1 cellular context compared by ENCODE assay signal in the genomic region with DNA sequence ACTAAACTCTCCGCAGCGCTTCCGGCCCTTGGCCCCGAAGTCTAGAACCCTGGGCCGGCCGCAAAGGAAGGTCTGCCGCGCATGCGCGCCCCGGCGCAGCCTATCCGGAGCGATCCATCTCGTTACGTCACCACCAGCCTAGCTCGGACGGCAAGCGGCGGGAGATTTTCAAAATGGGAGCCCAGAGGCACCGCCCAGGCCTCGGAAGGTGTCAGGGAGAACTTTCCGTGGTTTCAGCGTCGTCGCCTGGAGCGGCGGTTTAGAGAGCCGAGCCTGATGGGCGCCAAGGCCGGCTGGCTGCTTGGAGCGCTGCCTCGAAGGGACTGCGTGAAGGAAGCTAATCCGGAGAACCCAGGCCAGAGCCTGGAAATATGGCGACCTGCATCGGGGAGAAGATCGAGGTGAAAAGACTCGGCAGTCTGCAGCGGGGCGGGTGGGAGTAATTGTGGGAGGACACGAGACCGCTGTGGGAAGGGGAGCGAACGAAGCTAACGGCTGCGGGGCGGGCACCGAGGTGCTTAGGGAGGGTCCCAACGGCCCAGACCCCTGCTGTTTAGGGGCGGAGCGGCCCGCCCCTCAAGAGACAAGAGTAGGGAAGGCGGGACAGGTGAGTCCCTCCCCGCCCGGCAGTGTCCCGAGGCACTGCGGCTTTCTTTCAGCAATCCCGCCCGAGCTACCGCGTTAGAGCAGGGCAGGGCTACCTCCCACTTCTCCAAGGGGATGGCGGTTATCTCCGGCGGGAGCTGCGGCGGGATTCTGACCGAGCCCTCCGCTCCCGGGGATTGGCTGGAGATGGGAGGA.
A peak's percentile ranks its signal among the peaks of the same experiment; 100 is the strongest.
TF ChIP-seq lines count a peak whose summit lies in the region.

Gene PLK4, plus strand, starts transcription at position 130 of the 801 bp plus-strand sequence. Its CDS starts 242 bp downstream, at position 372.

TF ChIP-seq in K562, 482 proteins besides CTCF, POLR2A, EP300 and RAD21 (continued from another document and continues in another):
- TF ChIP-seq ZBTB40 (IDR thresholded peaks at IDR 0.05) (no peak; the same call in 1 of the 2 replicates), ZBTB40 (CRISPR knock-in tag; IDR thresholded peaks at IDR 0.05) (no peak), DIDO1 (tag; IDR thresholded peaks at IDR 0.05; ENCODE audit: low read depth) (peak; percentile 43; the same call in 1 of the 2 replicates), ZNF444 (CRISPR knock-in tag; IDR thresholded peaks at IDR 0.05) (no peak), ZNF165 (CRISPR knock-in tag; IDR thresholded peaks at IDR 0.05; ENCODE audit: borderline replicate concordance) (no peak), ETS1 (conservative IDR thresholded peaks at IDR 0.05; ENCODE audit: control insufficient read depth, low read depth, low read length) (peak; percentile 51; the same call in 1 of the 2 replicates), CREB3L1 (IDR thresholded peaks at IDR 0.05; ENCODE audit: borderline replicate concordance, low read depth) (peak; percentile 89; the same call in 1 of the 2 replicates), ZNF586 (CRISPR knock-in tag; conservative IDR thresholded peaks at IDR 0.05) (no peak), LEF1 (IDR thresholded peaks at IDR 0.05) (no peak; the same call in 1 of the 2 replicates), LARP7 (IDR thresholded peaks at IDR 0.05) (peak; percentile 81), ZNF436 (CRISPR knock-in tag; IDR thresholded peaks at IDR 0.05) (no peak), MITF (IDR thresholded peaks at IDR 0.05) (no peak; the same call in 1 of the 2 replicates), DLX4 (CRISPR knock-in tag; IDR thresholded peaks at IDR 0.05) (no peak)
- TF ChIP-seq, protein P1, sequence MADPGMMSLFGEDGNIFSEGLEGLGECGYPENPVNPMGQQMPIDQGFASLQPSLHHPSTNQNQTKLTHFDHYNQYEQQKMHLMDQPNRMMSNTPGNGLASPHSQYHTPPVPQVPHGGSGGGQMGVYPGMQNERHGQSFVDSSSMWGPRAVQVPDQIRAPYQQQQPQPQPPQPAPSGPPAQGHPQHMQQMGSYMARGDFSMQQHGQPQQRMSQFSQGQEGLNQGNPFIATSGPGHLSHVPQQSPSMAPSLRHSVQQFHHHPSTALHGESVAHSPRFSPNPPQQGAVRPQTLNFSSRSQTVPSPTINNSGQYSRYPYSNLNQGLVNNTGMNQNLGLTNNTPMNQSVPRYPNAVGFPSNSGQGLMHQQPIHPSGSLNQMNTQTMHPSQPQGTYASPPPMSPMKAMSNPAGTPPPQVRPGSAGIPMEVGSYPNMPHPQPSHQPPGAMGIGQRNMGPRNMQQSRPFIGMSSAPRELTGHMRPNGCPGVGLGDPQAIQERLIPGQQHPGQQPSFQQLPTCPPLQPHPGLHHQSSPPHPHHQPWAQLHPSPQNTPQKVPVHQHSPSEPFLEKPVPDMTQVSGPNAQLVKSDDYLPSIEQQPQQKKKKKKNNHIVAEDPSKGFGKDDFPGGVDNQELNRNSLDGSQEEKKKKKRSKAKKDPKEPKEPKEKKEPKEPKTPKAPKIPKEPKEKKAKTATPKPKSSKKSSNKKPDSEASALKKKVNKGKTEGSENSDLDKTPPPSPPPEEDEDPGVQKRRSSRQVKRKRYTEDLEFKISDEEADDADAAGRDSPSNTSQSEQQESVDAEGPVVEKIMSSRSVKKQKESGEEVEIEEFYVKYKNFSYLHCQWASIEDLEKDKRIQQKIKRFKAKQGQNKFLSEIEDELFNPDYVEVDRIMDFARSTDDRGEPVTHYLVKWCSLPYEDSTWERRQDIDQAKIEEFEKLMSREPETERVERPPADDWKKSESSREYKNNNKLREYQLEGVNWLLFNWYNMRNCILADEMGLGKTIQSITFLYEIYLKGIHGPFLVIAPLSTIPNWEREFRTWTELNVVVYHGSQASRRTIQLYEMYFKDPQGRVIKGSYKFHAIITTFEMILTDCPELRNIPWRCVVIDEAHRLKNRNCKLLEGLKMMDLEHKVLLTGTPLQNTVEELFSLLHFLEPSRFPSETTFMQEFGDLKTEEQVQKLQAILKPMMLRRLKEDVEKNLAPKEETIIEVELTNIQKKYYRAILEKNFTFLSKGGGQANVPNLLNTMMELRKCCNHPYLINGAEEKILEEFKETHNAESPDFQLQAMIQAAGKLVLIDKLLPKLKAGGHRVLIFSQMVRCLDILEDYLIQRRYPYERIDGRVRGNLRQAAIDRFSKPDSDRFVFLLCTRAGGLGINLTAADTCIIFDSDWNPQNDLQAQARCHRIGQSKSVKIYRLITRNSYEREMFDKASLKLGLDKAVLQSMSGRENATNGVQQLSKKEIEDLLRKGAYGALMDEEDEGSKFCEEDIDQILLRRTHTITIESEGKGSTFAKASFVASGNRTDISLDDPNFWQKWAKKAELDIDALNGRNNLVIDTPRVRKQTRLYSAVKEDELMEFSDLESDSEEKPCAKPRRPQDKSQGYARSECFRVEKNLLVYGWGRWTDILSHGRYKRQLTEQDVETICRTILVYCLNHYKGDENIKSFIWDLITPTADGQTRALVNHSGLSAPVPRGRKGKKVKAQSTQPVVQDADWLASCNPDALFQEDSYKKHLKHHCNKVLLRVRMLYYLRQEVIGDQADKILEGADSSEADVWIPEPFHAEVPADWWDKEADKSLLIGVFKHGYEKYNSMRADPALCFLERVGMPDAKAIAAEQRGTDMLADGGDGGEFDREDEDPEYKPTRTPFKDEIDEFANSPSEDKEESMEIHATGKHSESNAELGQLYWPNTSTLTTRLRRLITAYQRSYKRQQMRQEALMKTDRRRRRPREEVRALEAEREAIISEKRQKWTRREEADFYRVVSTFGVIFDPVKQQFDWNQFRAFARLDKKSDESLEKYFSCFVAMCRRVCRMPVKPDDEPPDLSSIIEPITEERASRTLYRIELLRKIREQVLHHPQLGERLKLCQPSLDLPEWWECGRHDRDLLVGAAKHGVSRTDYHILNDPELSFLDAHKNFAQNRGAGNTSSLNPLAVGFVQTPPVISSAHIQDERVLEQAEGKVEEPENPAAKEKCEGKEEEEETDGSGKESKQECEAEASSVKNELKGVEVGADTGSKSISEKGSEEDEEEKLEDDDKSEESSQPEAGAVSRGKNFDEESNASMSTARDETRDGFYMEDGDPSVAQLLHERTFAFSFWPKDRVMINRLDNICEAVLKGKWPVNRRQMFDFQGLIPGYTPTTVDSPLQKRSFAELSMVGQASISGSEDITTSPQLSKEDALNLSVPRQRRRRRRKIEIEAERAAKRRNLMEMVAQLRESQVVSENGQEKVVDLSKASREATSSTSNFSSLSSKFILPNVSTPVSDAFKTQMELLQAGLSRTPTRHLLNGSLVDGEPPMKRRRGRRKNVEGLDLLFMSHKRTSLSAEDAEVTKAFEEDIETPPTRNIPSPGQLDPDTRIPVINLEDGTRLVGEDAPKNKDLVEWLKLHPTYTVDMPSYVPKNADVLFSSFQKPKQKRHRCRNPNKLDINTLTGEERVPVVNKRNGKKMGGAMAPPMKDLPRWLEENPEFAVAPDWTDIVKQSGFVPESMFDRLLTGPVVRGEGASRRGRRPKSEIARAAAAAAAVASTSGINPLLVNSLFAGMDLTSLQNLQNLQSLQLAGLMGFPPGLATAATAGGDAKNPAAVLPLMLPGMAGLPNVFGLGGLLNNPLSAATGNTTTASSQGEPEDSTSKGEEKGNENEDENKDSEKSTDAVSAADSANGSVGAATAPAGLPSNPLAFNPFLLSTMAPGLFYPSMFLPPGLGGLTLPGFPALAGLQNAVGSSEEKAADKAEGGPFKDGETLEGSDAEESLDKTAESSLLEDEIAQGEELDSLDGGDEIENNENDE (IDR thresholded peaks at IDR 0.05; ENCODE audit: low read depth, low read length) = no peak
- TF ChIP-seq, protein P2, sequence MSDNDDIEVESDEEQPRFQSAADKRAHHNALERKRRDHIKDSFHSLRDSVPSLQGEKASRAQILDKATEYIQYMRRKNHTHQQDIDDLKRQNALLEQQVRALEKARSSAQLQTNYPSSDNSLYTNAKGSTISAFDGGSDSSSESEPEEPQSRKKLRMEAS (CRISPR knock-in tag; IDR thresholded peaks at IDR 0.05) = peak; percentile 26; the same call in 1 of the 2 replicates
